32 cellular contexts compared by ENCODE assay signal in genomic region chr1:100146958-100147357, GRCh38.
"Had no signal": no experiment of that assay in that cellular context is flagged by ENCODE, and none has a peak within 500 bp of the region (broad histone marks: within the 10 kb centered on the region; RNA-seq: fewer than 3 reads in every experiment).

No MANE protein-coding gene starts in this region.

- H3K4me3 ChIP-seq: left lung, lower lobe of right lung, neural progenitor cell, ovary, right atrium auricular region, skin epidermis, stomach, testis, thyroid gland, upper lobe of right lung had no signal

- H3K9ac ChIP-seq: neural progenitor cell had no signal

- H3K9me3 ChIP-seq: left lung, lower lobe of right lung, neutrophil, ovary, right atrium auricular region, stomach, testis, thyroid gland, upper lobe of right lung had no signal

- H3K27me3 ChIP-seq: left lung, neural progenitor cell, neutrophil, ovary, right atrium auricular region, stomach, testis, thyroid gland, upper lobe of right lung had no signal

- H3K4me2 ChIP-seq: neural progenitor cell had no signal

- H3K4me1 Mint-ChIP-seq: mesothelial cell of epicardium, nephron progenitor cell, neural progenitor cell had no signal

- H3K36me3 ChIP-seq: ovary had no signal

- DNase-seq: hippocampal formation; kidney glomerular epithelial cell; left cardiac atrium; left lung; lower lobe of right lung; mammary epithelial cell; mesendoderm; naive B cell; natural killer cell; nephron progenitor cell; occipital lobe; ovary; stimulated activated CD4-positive, alpha-beta T cell treated with anti-CD3 and anti-CD28 coated beads, Interleukin-12 subunit alpha, Interleukin-12 subunit beta, amount 100 ng/mL, for 4 hours; stimulated activated CD4-positive, alpha-beta T cell treated with anti-CD3 and anti-CD28 coated beads, Interleukin-15, amount 100 ng/mL, for 24 hours; stimulated activated CD4-positive, alpha-beta T cell treated with anti-CD3 and anti-CD28 coated beads, Interleukin-2, amount 100 ng/mL, for 24 hours; stimulated activated CD4-positive, alpha-beta T cell treated with anti-CD3 and anti-CD28 coated beads, Interleukin-4, amount 100 ng/mL, for 1 hour; stimulated activated naive B cell treated with anti-CD40 and anti-IgM and Interleukin-4, amounts not matched to agents 10 μg/mL and 1 μg/mL and 100 μg/mL, for 72 hours; stimulated activated naive CD8-positive, alpha-beta T cell treated with anti-CD3 and anti-CD28 coated beads, Interleukin-15, Interleukin-2, amounts not matched to agents 100 U/mL and 50 U/mL, for 24 hours; stomach; testis; thyroid gland; trophoblast cell; upper lobe of right lung had no signal

- H3K27ac ChIP-seq: left lung, lower lobe of right lung, neural progenitor cell, neutrophil, ovary, right atrium auricular region, skin epidermis, stomach, testis, thyroid gland, upper lobe of right lung had no signal

- H3K9me3 Mint-ChIP-seq: mesothelial cell of epicardium; naive B cell; natural killer cell; nephron progenitor cell; neural progenitor cell; stimulated activated naive B cell treated with anti-CD40 and anti-IgM and Interleukin-4, amounts not matched to agents 10 μg/mL and 1 μg/mL and 100 μg/mL, for 72 hours had no signal

- ATAC-seq: left cardiac atrium; left lung; lower lobe of right lung; natural killer cell; sciatic nerve; stimulated activated naive B cell treated with anti-CD40 and anti-IgM and Interleukin-4, amounts not matched to agents 10 μg/mL and 1 μg/mL and 100 μg/mL, for 72 hours; stimulated activated naive CD8-positive, alpha-beta T cell treated with anti-CD3 and anti-CD28 coated beads, Interleukin-15, Interleukin-2, amounts not matched to agents 100 U/mL and 50 U/mL, for 24 hours; upper lobe of right lung had no signal

- H3K27me3 Mint-ChIP-seq: naive B cell; progenitor cell of endocrine pancreas; stimulated activated naive B cell treated with anti-CD40 and anti-IgM and Interleukin-4, amounts not matched to agents 10 μg/mL and 1 μg/mL and 100 μg/mL, for 72 hours had no signal

- H3K4me3 Mint-ChIP-seq: mesothelial cell of epicardium; naive B cell; natural killer cell; nephron progenitor cell; neural progenitor cell; stimulated activated naive B cell treated with anti-CD40 and anti-IgM and Interleukin-4, amounts not matched to agents 10 μg/mL and 1 μg/mL and 100 μg/mL, for 72 hours had no signal

- FAIRE-seq: keratinocyte, urothelium cell line had no signal

- H3K27ac Mint-ChIP-seq: mesothelial cell of epicardium; natural killer cell; nephron progenitor cell; neural progenitor cell; progenitor cell of endocrine pancreas; stimulated activated naive B cell treated with anti-CD40 and anti-IgM and Interleukin-4, amounts not matched to agents 10 μg/mL and 1 μg/mL and 100 μg/mL, for 72 hours had no signal

- H3K4me1 ChIP-seq: left lung, lower lobe of right lung, neural progenitor cell, right atrium auricular region, stomach, testis, thyroid gland, upper lobe of right lung had no signal

- H2AFZ ChIP-seq: neural progenitor cell had no signal
